In genomic region chr2:58540680-58541079, GRCh38 we compare ENCODE assay signal across 21 cellular contexts.
DNase-seq lines count a peak whose midpoint lies in the region; ATAC-seq, FAIRE-seq and TF ChIP-seq lines count a peak whose summit lies in the region.
"Had no signal": no experiment of that assay in that cellular context is flagged by ENCODE, and none has a peak within 500 bp of the region (broad histone marks: within the 10 kb centered on the region; RNA-seq: fewer than 3 reads in every experiment).

No MANE protein-coding gene starts in this region.

- H3K9me3 ChIP-seq in neural cell (ENCODE audit: low read length), result no peaks in the 10 kb centered on the region
- H3K9me3 ChIP-seq in kidney (ENCODE audit: control insufficient read depth in 1 of 2, low read length in 2 of 2), result no peaks in the 10 kb centered on the region
- H3K9me3 ChIP-seq: stomach had no signal

- peak overlapping the region; percentile 57 for H3K27ac ChIP-seq in neural cell (ENCODE audit: low read length)
- H3K27ac ChIP-seq in kidney (ENCODE audit: low read depth in 2 of 2, low read length in 2 of 2), result no peak overlapping the region
- H3K27ac ChIP-seq: HL-60, stomach had no signal

- peak overlapping the region; percentile 43 for H3K4me2 ChIP-seq in neural cell (ENCODE audit: low read length)

- no peaks in the 10 kb centered on the region for H3K27me3 ChIP-seq in neural cell (ENCODE audit: insufficient read depth, low read depth, low read length)
- H3K27me3 ChIP-seq: stomach had no signal

- DNase-seq in D721Med (ENCODE audit: insufficient read length, low spot score) (no peak), NCI-H69 (lab: John Stamatoyannopoulos, UW) (peak; percentile 39), glutamatergic neuron (no peak), kidney (no peak), NK-92 (lab: John Stamatoyannopoulos, UW; ENCODE audit: unreplicated experiment) (no peak), SKM-1 treated with dmso at 0.1 percent for 144 hours (lab: John Stamatoyannopoulos, UW; ENCODE audit: unreplicated experiment) (no peak)
- DNase-seq: activated CD4-positive, alpha-beta memory T cell treated with anti-CD3 and anti-CD28 coated beads, Interleukin-2, amount 10 ng/mL, durations not matched to agents 7 days and 5 days; activated naive CD8-positive, alpha-beta T cell treated with anti-CD3 and anti-CD28 coated beads for 36 hours; activated T-cell treated with anti-CD3 and anti-CD28 coated beads, Interleukin-2, amount 50 U/mL, for 72 hours; central memory CD4-positive, alpha-beta T cell; effector memory CD8-positive, alpha-beta T cell; EL; Kasumi-1; naive B cell; NCI-H1417 treated with DMSO at 0.1 percent for 48 hours; NCI-H524 treated with DMSO at 0.1 percent for 48 hours; right cardiac atrium; stomach had no signal

- H3K79me2 ChIP-seq in neural cell (replicated peaks; ENCODE audit: insufficient read depth, low read length), result no peaks in the 10 kb centered on the region

- FAIRE-seq in D721Med (lab: Jason Lieb, UNC) (peak; percentile 69), kidney (lab: Jason Lieb, UNC) (no peak)

- no peaks in the 10 kb centered on the region for H3K9me3 Mint-ChIP-seq in glutamatergic neuron (ENCODE audit: unreplicated experiment)
- H3K9me3 Mint-ChIP-seq: activated CD4-positive, alpha-beta memory T cell treated with anti-CD3 and anti-CD28 coated beads, Interleukin-2, amount 10 ng/mL, durations not matched to agents 7 days and 5 days; activated naive CD8-positive, alpha-beta T cell treated with anti-CD3 and anti-CD28 coated beads for 36 hours; activated T-cell treated with anti-CD3 and anti-CD28 coated beads, Interleukin-2, amount 50 U/mL, for 72 hours; effector memory CD8-positive, alpha-beta T cell; naive B cell had no signal

- TF ChIP-seq RAD21 in neural cell (conservative IDR thresholded peaks at IDR 0.05), result no peak

- H3K4me3 ChIP-seq in neural cell (ENCODE audit: low read length) (peak overlapping the region; percentile 41), kidney (ENCODE audit: low read length in 2 of 2) (no peak overlapping the region)
- H3K4me3 ChIP-seq: stomach had no signal

- H4K20me1 ChIP-seq in neural cell (ENCODE audit: insufficient read depth), result no peaks in the 10 kb centered on the region

- no peak for ATAC-seq in HG03571 (IDR thresholded peaks at IDR 0.05; ENCODE audit: unreplicated experiment)
- ATAC-seq: activated T-cell treated with anti-CD3 and anti-CD28 coated beads, Interleukin-2, amount 50 U/mL, for 72 hours; effector memory CD8-positive, alpha-beta T cell; right cardiac atrium had no signal

- H3K9ac ChIP-seq in neural cell (ENCODE audit: low read length) (peak overlapping the region; percentile 21), kidney (ENCODE audit: low read length in 2 of 2) (no peak overlapping the region)

- no peaks in the 10 kb centered on the region for H3K4me1 ChIP-seq in kidney (ENCODE audit: control insufficient read depth in 1 of 2, insufficient read depth in 1 of 2, low read depth in 1 of 2, low read length in 2 of 2)
- H3K4me1 ChIP-seq: stomach had no signal

- intact Hi-C loops in kidney (cut with DNase I), result no loop called here

- TF ChIP-seq CTCF in D721Med (IDR thresholded peaks at IDR 0.05; ENCODE audit: insufficient read depth, missing control alignments) (no peak), glutamatergic neuron (IDR thresholded peaks at IDR 0.05; ENCODE audit: partially characterized antibody, unreplicated experiment) (no peak), neural cell (IDR thresholded peaks at IDR 0.05; ENCODE audit: poor library complexity, severe bottlenecking) (no peak), kidney (IDR thresholded peaks at IDR 0.05; ENCODE audit: borderline replicate concordance, extremely low read depth, insufficient read depth) (no peak)

- no peaks in the 10 kb centered on the region for H3K9me2 ChIP-seq in neural cell (ENCODE audit: insufficient read depth, low read length)

- peaks cover 35% of the 10 kb centered on the region for H3K4me1 Mint-ChIP-seq in glutamatergic neuron (ENCODE audit: low read depth, unreplicated experiment)
- H3K4me1 Mint-ChIP-seq: activated CD4-positive, alpha-beta memory T cell treated with anti-CD3 and anti-CD28 coated beads, Interleukin-2, amount 10 ng/mL, durations not matched to agents 7 days and 5 days; activated naive CD8-positive, alpha-beta T cell treated with anti-CD3 and anti-CD28 coated beads for 36 hours; naive B cell had no signal

- no peak overlapping the region for H2AFZ ChIP-seq in neural cell (ENCODE audit: low read depth, low read length)

- H3K27me3 Mint-ChIP-seq in glutamatergic neuron (ENCODE audit: unreplicated experiment), result no peaks in the 10 kb centered on the region
- H3K27me3 Mint-ChIP-seq: activated naive CD8-positive, alpha-beta T cell treated with anti-CD3 and anti-CD28 coated beads for 36 hours had no signal

- no peaks in the 10 kb centered on the region for H3K36me3 ChIP-seq in neural cell (ENCODE audit: insufficient read depth, low read length)
- no peaks in the 10 kb centered on the region for H3K36me3 ChIP-seq in kidney (ENCODE audit: control insufficient read depth in 1 of 2, insufficient read depth in 2 of 2, low read length in 2 of 2)
- H3K36me3 ChIP-seq: stomach had no signal

- H3K36me3 Mint-ChIP-seq in glutamatergic neuron (ENCODE audit: unreplicated experiment), result no peaks in the 10 kb centered on the region
- H3K36me3 Mint-ChIP-seq: activated naive CD8-positive, alpha-beta T cell treated with anti-CD3 and anti-CD28 coated beads for 36 hours; naive B cell had no signal

- H3F3A ChIP-seq in neural cell (ENCODE audit: insufficient read depth, low read length, poor library complexity, severe bottlenecking), result no peaks in the 10 kb centered on the region

- TF ChIP-seq EP300 in neural cell (conservative IDR thresholded peaks at IDR 0.05; ENCODE audit: poor library complexity, severe bottlenecking), result no peak

- no peak overlapping the region for H3K27ac Mint-ChIP-seq in glutamatergic neuron (ENCODE audit: unreplicated experiment)
- H3K27ac Mint-ChIP-seq: activated CD4-positive, alpha-beta memory T cell treated with anti-CD3 and anti-CD28 coated beads, Interleukin-2, amount 10 ng/mL, durations not matched to agents 7 days and 5 days; activated naive CD8-positive, alpha-beta T cell treated with anti-CD3 and anti-CD28 coated beads for 36 hours; activated T-cell treated with anti-CD3 and anti-CD28 coated beads, Interleukin-2, amount 50 U/mL, for 72 hours; effector memory CD8-positive, alpha-beta T cell; naive B cell had no signal

- H3K4me3 Mint-ChIP-seq in glutamatergic neuron (ENCODE audit: unreplicated experiment), result peak overlapping the region; percentile 17
- H3K4me3 Mint-ChIP-seq: activated CD4-positive, alpha-beta memory T cell treated with anti-CD3 and anti-CD28 coated beads, Interleukin-2, amount 10 ng/mL, durations not matched to agents 7 days and 5 days; activated naive CD8-positive, alpha-beta T cell treated with anti-CD3 and anti-CD28 coated beads for 36 hours; activated T-cell treated with anti-CD3 and anti-CD28 coated beads, Interleukin-2, amount 50 U/mL, for 72 hours; effector memory CD8-positive, alpha-beta T cell; naive B cell had no signal

TF ChIP-seq in neural cell, 6 proteins besides CTCF, POLR2A, EP300 and RAD21:
- TF ChIP-seq TAF1 (IDR thresholded peaks at IDR 0.05; ENCODE audit: low read depth) (no peak), POLR2AphosphoS5 (IDR thresholded peaks at IDR 0.05) (no peak), MXI1 (conservative IDR thresholded peaks at IDR 0.05; ENCODE audit: poor library complexity, severe bottlenecking) (no peak), EZH2 (IDR thresholded peaks at IDR 0.05; ENCODE audit: borderline replicate concordance, insufficient read depth, low read length, poor library complexity, severe bottlenecking) (no peak), SMC3 (conservative IDR thresholded peaks at IDR 0.05; ENCODE audit: poor library complexity) (no peak)
- TF ChIP-seq, protein P1, sequence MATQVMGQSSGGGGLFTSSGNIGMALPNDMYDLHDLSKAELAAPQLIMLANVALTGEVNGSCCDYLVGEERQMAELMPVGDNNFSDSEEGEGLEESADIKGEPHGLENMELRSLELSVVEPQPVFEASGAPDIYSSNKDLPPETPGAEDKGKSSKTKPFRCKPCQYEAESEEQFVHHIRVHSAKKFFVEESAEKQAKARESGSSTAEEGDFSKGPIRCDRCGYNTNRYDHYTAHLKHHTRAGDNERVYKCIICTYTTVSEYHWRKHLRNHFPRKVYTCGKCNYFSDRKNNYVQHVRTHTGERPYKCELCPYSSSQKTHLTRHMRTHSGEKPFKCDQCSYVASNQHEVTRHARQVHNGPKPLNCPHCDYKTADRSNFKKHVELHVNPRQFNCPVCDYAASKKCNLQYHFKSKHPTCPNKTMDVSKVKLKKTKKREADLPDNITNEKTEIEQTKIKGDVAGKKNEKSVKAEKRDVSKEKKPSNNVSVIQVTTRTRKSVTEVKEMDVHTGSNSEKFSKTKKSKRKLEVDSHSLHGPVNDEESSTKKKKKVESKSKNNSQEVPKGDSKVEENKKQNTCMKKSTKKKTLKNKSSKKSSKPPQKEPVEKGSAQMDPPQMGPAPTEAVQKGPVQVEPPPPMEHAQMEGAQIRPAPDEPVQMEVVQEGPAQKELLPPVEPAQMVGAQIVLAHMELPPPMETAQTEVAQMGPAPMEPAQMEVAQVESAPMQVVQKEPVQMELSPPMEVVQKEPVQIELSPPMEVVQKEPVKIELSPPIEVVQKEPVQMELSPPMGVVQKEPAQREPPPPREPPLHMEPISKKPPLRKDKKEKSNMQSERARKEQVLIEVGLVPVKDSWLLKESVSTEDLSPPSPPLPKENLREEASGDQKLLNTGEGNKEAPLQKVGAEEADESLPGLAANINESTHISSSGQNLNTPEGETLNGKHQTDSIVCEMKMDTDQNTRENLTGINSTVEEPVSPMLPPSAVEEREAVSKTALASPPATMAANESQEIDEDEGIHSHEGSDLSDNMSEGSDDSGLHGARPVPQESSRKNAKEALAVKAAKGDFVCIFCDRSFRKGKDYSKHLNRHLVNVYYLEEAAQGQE (IDR thresholded peaks at IDR 0.05; ENCODE audit: borderline replicate concordance), result no peak
